Comparison of ENCODE assay signal across 7 cellular contexts in genomic region chrX:20306668-20307067, GRCh38.
"Had no signal": no experiment of that assay in that cellular context is flagged by ENCODE, and none has a peak within 500 bp of the region (broad histone marks: within the 10 kb centered on the region; RNA-seq: fewer than 3 reads in every experiment).

No MANE protein-coding gene starts in this region.

- ATAC-seq: GM12878 had no signal

- FAIRE-seq: G401.6, GM12878, GM12891, GM18507, GM19239 had no signal

- DNase-seq: GDM1, GF-D8 had no signal

- H3K4me3 ChIP-seq: GM12878 had no signal
